In genomic region chr14:105481886-105482454, GRCh38 we compare ENCODE assay signal across 7 cellular contexts. TPM values are rescaled to one million over a fixed set of nuclear protein-coding genes. Genes with fewer than 3 reads are reported as not detected.
A peak's percentile ranks its signal among the peaks of the same experiment; 100 is the strongest.
DNase-seq lines count a peak whose midpoint lies in the region; ATAC-seq and TF ChIP-seq lines count a peak whose summit lies in the region.

No MANE protein-coding gene starts in this region.

- H3K27ac ChIP-seq in layer of hippocampus (ENCODE audit: low read depth, low read length) = peak overlapping the region; percentile 77

- peak overlapping the region; percentile 67 for H3K4me3 Mint-ChIP-seq in chondrocyte (ENCODE audit: unreplicated experiment)

- H3K9me3 Mint-ChIP-seq in chondrocyte (ENCODE audit: low read depth) = no peaks in the 10 kb centered on the region

- peak; percentile 47 for TF ChIP-seq CTCF in chondrocyte (IDR thresholded peaks at IDR 0.05)

- peaks cover 2% of the 10 kb centered on the region for H3K36me3 Mint-ChIP-seq in chondrocyte (ENCODE audit: low read depth)

- peak overlapping the region; percentile 99 for H3K27ac Mint-ChIP-seq in chondrocyte (ENCODE audit: unreplicated experiment)

- H3K27me3 Mint-ChIP-seq in chondrocyte (ENCODE audit: low read depth) = no peaks in the 10 kb centered on the region

- DNase-seq in NCI-H446 (lab: John Stamatoyannopoulos, UW) (peak; percentile 92 to 93), chondrocyte (ENCODE audit: low spot score) (no peak)
- DNase-seq in activated CD4-positive, alpha-beta T cell treated with anti-CD3 and anti-CD28 coated beads for 4 hours = peak; percentile 88 to 91
- DNase-seq in stimulated activated CD4-positive, alpha-beta T cell treated with anti-CD3 and anti-CD28 coated beads, Interleukin-1b, Interleukin-23, amount 100 ng/mL, for 24 hours (ENCODE audit: low read depth in 4 of 4, low spot score in 1 of 4) = peak; percentile 61 to 82 (median 80)

- H3K27me3 ChIP-seq in layer of hippocampus (ENCODE audit: control insufficient read depth, insufficient read depth, low read length) = peaks cover 10% of the 10 kb centered on the region

- ATAC-seq in GM18517 (IDR thresholded peaks at IDR 0.05; ENCODE audit: unreplicated experiment) (peak; percentile 63), HG03342 (IDR thresholded peaks at IDR 0.05; ENCODE audit: unreplicated experiment) (peak; percentile 56)

- peaks cover 63% of the 10 kb centered on the region for H3K4me1 Mint-ChIP-seq in chondrocyte (ENCODE audit: low read depth)

RNA-seq across cellular contexts. Expression of gene CRIP1, which starts 4.7 kb away (rescaled TPM):
- 38.7 to 181 TPM (median 174 TPM) in 3 replicates for total RNA-seq in chondrocyte

RNA-seq across cellular contexts. Expression of gene CRIP2, which starts 7.3 kb away (rescaled TPM):
- total RNA-seq in chondrocyte = 166 to 264 TPM (median 247 TPM) in 3 replicates

RNA-seq across cellular contexts. Expression of gene TEDC1, which starts 9.1 kb away (rescaled TPM):
- total RNA-seq in chondrocyte = 12.9 to 15.5 TPM (median 14.3 TPM) in 3 replicates

RNA-seq across cellular contexts. Expression of gene TMEM121, which starts 44.4 kb away (rescaled TPM):
- total RNA-seq in chondrocyte = 4.4 to 8.9 TPM (median 6.0 TPM) in 3 replicates
